In genomic region chr16:3030128-3030871, GRCh38 we compare ENCODE assay signal across 1 cellular context.
TF ChIP-seq lines count a peak whose summit lies in the region.

No MANE protein-coding gene starts in this region.

TF ChIP-seq in GM23338, 12 proteins besides CTCF, POLR2A, EP300 and RAD21:
- TF ChIP-seq JUNB (IDR thresholded peaks at IDR 0.05; ENCODE audit: unreplicated experiment) (no peak), ZNF331 (CRISPR knock-in tag; IDR thresholded peaks at IDR 0.05; ENCODE audit: low read depth) (no peak), ZNF462 (CRISPR knock-in tag; IDR thresholded peaks at IDR 0.05) (no peak), REST (IDR thresholded peaks at IDR 0.05; ENCODE audit: unreplicated experiment) (no peak), ETS1 (IDR thresholded peaks at IDR 0.05) (no peak), POLR2AphosphoS5 (IDR thresholded peaks at IDR 0.05; ENCODE audit: low read depth) (no peak), EZH2phosphoT487 (IDR thresholded peaks at IDR 0.05; ENCODE audit: unreplicated experiment) (no peak), ZNF114 (CRISPR knock-in tag; IDR thresholded peaks at IDR 0.05) (no peak), NANOG (IDR thresholded peaks at IDR 0.05; ENCODE audit: borderline replicate concordance) (no peak), EZH2 (IDR thresholded peaks at IDR 0.05; ENCODE audit: low read depth, unreplicated experiment) (no peak), STAT1 (IDR thresholded peaks at IDR 0.05; ENCODE audit: unreplicated experiment) (no peak), CREB1 (CRISPR knock-in tag; IDR thresholded peaks at IDR 0.05; ENCODE audit: low read depth) (no peak)
TF ChIP-seq in GM23338: peak in this region for 0.
